1 cellular context compared by ENCODE assay signal in genomic region chr1:45299981-45300668, GRCh38.
TF ChIP-seq lines count a peak whose summit lies in the region.

No MANE protein-coding gene starts in this region.

TF ChIP-seq in K562, 482 proteins besides CTCF, POLR2A, EP300 and RAD21 (continued from another document and continues in another):
- TF ChIP-seq, protein P1, sequence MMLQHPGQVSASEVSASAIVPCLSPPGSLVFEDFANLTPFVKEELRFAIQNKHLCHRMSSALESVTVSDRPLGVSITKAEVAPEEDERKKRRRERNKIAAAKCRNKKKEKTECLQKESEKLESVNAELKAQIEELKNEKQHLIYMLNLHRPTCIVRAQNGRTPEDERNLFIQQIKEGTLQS (IDR thresholded peaks at IDR 0.05): 0 out of 2 replicates have a peak, but pooled peaks have one; percentile 16
- TF ChIP-seq, protein P1 (CRISPR knock-in tag; conservative IDR thresholded peaks at IDR 0.05): no peak
- TF ChIP-seq BACH1 (tag; IDR thresholded peaks at IDR 0.05) (0 out of 2 replicates have a peak, but pooled peaks have one; percentile 33), NFYB (IDR thresholded peaks at IDR 0.05; ENCODE audit: extremely low read depth, insufficient read length) (no peak), ZNF77 (CRISPR knock-in tag; IDR thresholded peaks at IDR 0.05) (no peak), ZNF282 (CRISPR knock-in tag; IDR thresholded peaks at IDR 0.05) (no peak), BRD4 (IDR thresholded peaks at IDR 0.05) (no peak), NCOA6 (IDR thresholded peaks at IDR 0.05) (no peak), BRD9 (IDR thresholded peaks at IDR 0.05; ENCODE audit: low read depth, partially characterized antibody) (peak; percentile 74), MCM2 (IDR thresholded peaks at IDR 0.05; ENCODE audit: low read depth) (no peak), XRCC4 (IDR thresholded peaks at IDR 0.05; ENCODE audit: extremely low read depth, insufficient read depth, insufficient read length) (no peak), DEAF1 (CRISPR knock-in tag; IDR thresholded peaks at IDR 0.05) (peak; percentile 95), ZNF384 (IDR thresholded peaks at IDR 0.05; ENCODE audit: low read depth, low read length) (peak; percentile 42; the same call in 1 of the 2 replicates), THRAP3 (IDR thresholded peaks at IDR 0.05; ENCODE audit: borderline replicate concordance) (no peak), CBX3 (IDR thresholded peaks at IDR 0.05; ENCODE audit: borderline replicate concordance in 1 of 2, low read length in 2 of 2) (0 out of 3 replicates have a peak, but pooled peaks of 1 of the 2 experiments have one; percentile 43), ATF6 (CRISPR knock-in tag; IDR thresholded peaks at IDR 0.05) (no peak), RBM17 (IDR thresholded peaks at IDR 0.05; ENCODE audit: borderline replicate concordance, low read depth, low read length) (no peak), FOXK1 (CRISPR knock-in tag; IDR thresholded peaks at IDR 0.05; ENCODE audit: borderline replicate concordance) (0 out of 2 replicates have a peak, but pooled peaks have one; percentile 64), FOXO4 (CRISPR knock-in tag; IDR thresholded peaks at IDR 0.05) (no peak), KAT2B (IDR thresholded peaks at IDR 0.05; ENCODE audit: low read depth, low read length) (no peak), TEAD1 (CRISPR knock-in tag; IDR thresholded peaks at IDR 0.05) (peak in 1 of 2 experiments; percentile 44; a peak in 1 of 4 replicates), DNMT1 (IDR thresholded peaks at IDR 0.05) (no peak), PRDM10 (IDR thresholded peaks at IDR 0.05; ENCODE audit: partially characterized antibody) (no peak), NR2C2 (CRISPR knock-in tag; IDR thresholded peaks at IDR 0.05) (no peak), NR2C2 (tag; IDR thresholded peaks at IDR 0.05) (no peak), PKNOX1 (IDR thresholded peaks at IDR 0.05) (no peak), ESRRB (CRISPR knock-in tag; IDR thresholded peaks at IDR 0.05; ENCODE audit: borderline replicate concordance) (no peak), JUND (IDR thresholded peaks at IDR 0.05; ENCODE audit: borderline replicate concordance, low read depth, low read length) (no peak; the same call in 1 of the 2 replicates), JUND (tag; IDR thresholded peaks at IDR 0.05; ENCODE audit: borderline replicate concordance, low read depth, low read length) (no peak; the same call in 2 of the 3 replicates), ZNF174 (CRISPR knock-in tag; IDR thresholded peaks at IDR 0.05) (no peak), ZKSCAN8 (CRISPR knock-in tag; IDR thresholded peaks at IDR 0.05) (no peak), HDAC6 (IDR thresholded peaks at IDR 0.05; ENCODE audit: low read depth, low read length) (no peak), CHCHD3 (CRISPR knock-in tag; IDR thresholded peaks at IDR 0.05) (no peak), DACH1 (IDR thresholded peaks at IDR 0.05; ENCODE audit: partially characterized antibody) (no peak), PREB (CRISPR knock-in tag; IDR thresholded peaks at IDR 0.05) (peak; percentile 75; the same call in 1 of the 2 replicates), ASH1L (IDR thresholded peaks at IDR 0.05; ENCODE audit: borderline replicate concordance, low read depth, partially characterized antibody) (no peak), ZBTB17 (CRISPR knock-in tag; IDR thresholded peaks at IDR 0.05) (no peak), RCOR1 (IDR thresholded peaks at IDR 0.05; ENCODE audit: borderline replicate concordance in 1 of 2, low read depth in 2 of 2, low read length in 2 of 2) (peak in 1 of 2 experiments; percentile 51; a peak in 1 of 4 replicates), POLR2G (IDR thresholded peaks at IDR 0.05; ENCODE audit: low read depth, low read length) (no peak), GTF2F1 (IDR thresholded peaks at IDR 0.05; ENCODE audit: low read depth, low read length) (no peak), DLX4 (CRISPR knock-in tag; IDR thresholded peaks at IDR 0.05) (no peak), FUS (optimal IDR thresholded peaks at IDR 0.05; ENCODE audit: low read depth, low read length) (no peak), AFF1 (IDR thresholded peaks at IDR 0.05; ENCODE audit: low read depth in 1 of 2, partially characterized antibody in 2 of 2) (no peak), ZNF785 (CRISPR knock-in tag; IDR thresholded peaks at IDR 0.05) (no peak)
- TF ChIP-seq, protein P2, sequence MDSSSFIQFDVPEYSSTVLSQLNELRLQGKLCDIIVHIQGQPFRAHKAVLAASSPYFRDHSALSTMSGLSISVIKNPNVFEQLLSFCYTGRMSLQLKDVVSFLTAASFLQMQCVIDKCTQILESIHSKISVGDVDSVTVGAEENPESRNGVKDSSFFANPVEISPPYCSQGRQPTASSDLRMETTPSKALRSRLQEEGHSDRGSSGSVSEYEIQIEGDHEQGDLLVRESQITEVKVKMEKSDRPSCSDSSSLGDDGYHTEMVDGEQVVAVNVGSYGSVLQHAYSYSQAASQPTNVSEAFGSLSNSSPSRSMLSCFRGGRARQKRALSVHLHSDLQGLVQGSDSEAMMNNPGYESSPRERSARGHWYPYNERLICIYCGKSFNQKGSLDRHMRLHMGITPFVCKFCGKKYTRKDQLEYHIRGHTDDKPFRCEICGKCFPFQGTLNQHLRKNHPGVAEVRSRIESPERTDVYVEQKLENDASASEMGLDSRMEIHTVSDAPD (CRISPR knock-in tag; IDR thresholded peaks at IDR 0.05): no peak
